9 cellular contexts compared by ENCODE assay signal in genomic region chr2:27798948-27799645, GRCh38. TPM values are rescaled to one million over a fixed set of nuclear protein-coding genes. Genes with fewer than 3 reads are reported as not detected.
A peak's percentile ranks its signal among the peaks of the same experiment; 100 is the strongest.
DNase-seq lines count a peak whose midpoint lies in the region; ATAC-seq and TF ChIP-seq lines count a peak whose summit lies in the region.
"Had no signal": no experiment of that assay in that cellular context is flagged by ENCODE, and none has a peak within 500 bp of the region (broad histone marks: within the 10 kb centered on the region; RNA-seq: fewer than 3 reads in every experiment).

No MANE protein-coding gene starts in this region.

- H3K4ac ChIP-seq in mesenchymal stem cell (ENCODE audit: low read depth in 1 of 2, low read length in 2 of 2), result peak overlapping the region; percentile 5 to 83

- peaks cover 2% of the 10 kb centered on the region for H3K79me1 ChIP-seq in mesenchymal stem cell (replicated peaks; ENCODE audit: low read length, poor library complexity, severe bottlenecking)

- 23% methylated on average over 11 of the region's 11 CpGs for WGBS in mesenchymal stem cell

- H2BK120ac ChIP-seq in mesenchymal stem cell (ENCODE audit: low read depth, low read length), result no peak overlapping the region

- H3K4me1 ChIP-seq in mesenchymal stem cell (ENCODE audit: control insufficient read depth, insufficient read depth, low read depth, low read length), result peaks cover 24% of the 10 kb centered on the region

- no peaks in the 10 kb centered on the region for H3K36me3 ChIP-seq in mesenchymal stem cell (ENCODE audit: control insufficient read depth in 1 of 2, insufficient read depth in 2 of 2, low read depth in 1 of 2, low read length in 2 of 2)

- DNase-seq in 8988T, result peak; percentile 51
- peak; percentile 58 for DNase-seq in LoVo (ENCODE audit: low spot score)
- DNase-seq in dorsolateral prefrontal cortex, result peak in 2 of 10 donors; percentile 63 to 71
- peak; percentile 99 for DNase-seq in mesenchymal stem cell
- no peak for DNase-seq in KBM-7
- DNase-seq in DMS114 treated with DMSO at 0.1 percent for 48 hours (lab: John Stamatoyannopoulos, UW; ENCODE audit: unreplicated experiment), result no peak
- DNase-seq in stimulated activated CD4-positive, alpha-beta T cell treated with anti-CD3 and anti-CD28 coated beads, Interleukin-4, amount 100 ng/mL, for 4 hours, result no peak
- DNase-seq: CD4-positive, CD25-positive, alpha-beta regulatory T cell had no signal

- peak overlapping the region; percentile 73 to 96 for H2BK12ac ChIP-seq in mesenchymal stem cell (ENCODE audit: low read length in 2 of 2)

- H3K27ac ChIP-seq in dorsolateral prefrontal cortex (peak overlapping the region in 41 of 59 donors; percentile 1 to 86 (median 65)), mesenchymal stem cell (ENCODE audit: low read length, poor library complexity, severe bottlenecking) (peak overlapping the region; percentile 97)

- in situ Hi-C loops in KBM-7 (cut with MboI; ENCODE audit: low pct_unique_long_range_greater_than_20kb, low sequenced_read_pairs), result no loop called here

- H3K9ac ChIP-seq in mesenchymal stem cell (ENCODE audit: low read length), result peak overlapping the region; percentile 91

- H3K4me2 ChIP-seq in mesenchymal stem cell (ENCODE audit: low read length, poor library complexity, severe bottlenecking), result no peak overlapping the region

- no peak overlapping the region for H2AFZ ChIP-seq in mesenchymal stem cell (ENCODE audit: low read depth, low read length)

- intact Hi-C loops in dorsolateral prefrontal cortex (cut with DNase I), result no loop called here

- H4K8ac ChIP-seq in mesenchymal stem cell (ENCODE audit: low read length), result peak overlapping the region; percentile 71

- peak overlapping the region; percentile 95 for H4K91ac ChIP-seq in mesenchymal stem cell (ENCODE audit: low read length)

- H2BK15ac ChIP-seq in mesenchymal stem cell (ENCODE audit: low read depth, poor library complexity, severe bottlenecking), result peak overlapping the region; percentile 30

- no peaks in the 10 kb centered on the region for H3K9me3 ChIP-seq in mesenchymal stem cell (ENCODE audit: control insufficient read depth, low read length)

- H3K14ac ChIP-seq in mesenchymal stem cell (ENCODE audit: low read length in 2 of 2), result peak overlapping the region in 1 of 2 experiments; percentile 64

- peak overlapping the region; percentile 59 to 78 for H3K18ac ChIP-seq in mesenchymal stem cell (ENCODE audit: low read depth in 1 of 2, low read length in 2 of 2)

- H3K4me3 ChIP-seq in dorsolateral prefrontal cortex, result no peak overlapping the region
- H3K4me3 ChIP-seq in mesenchymal stem cell (ENCODE audit: insufficient read depth in 1 of 2, low read depth in 1 of 2, low read length in 2 of 2), result peak overlapping the region in 1 of 2 experiments; percentile 34

- H3K27me3 ChIP-seq in dorsolateral prefrontal cortex, result no peaks in the 10 kb centered on the region
- no peaks in the 10 kb centered on the region for H3K27me3 ChIP-seq in mesenchymal stem cell (ENCODE audit: control insufficient read depth in 1 of 2, insufficient read depth in 1 of 2, low read length in 2 of 2)

- peak overlapping the region; percentile 87 for H2AK5ac ChIP-seq in mesenchymal stem cell (ENCODE audit: low read length, severe bottlenecking)

- no peak for TF ChIP-seq CTCF in dorsolateral prefrontal cortex (IDR thresholded peaks at IDR 0.05 in 54 of 56, conservative IDR thresholded peaks at IDR 0.05 in 2 of 56; ENCODE audit: low read depth in 1 of 56, partially characterized antibody in 56 of 56)

- peak overlapping the region; percentile 95 for H2BK5ac ChIP-seq in mesenchymal stem cell (ENCODE audit: low read depth, low read length, poor library complexity, severe bottlenecking)

- H3K23ac ChIP-seq in mesenchymal stem cell (ENCODE audit: low read length in 2 of 2), result no peak overlapping the region

- no peak for ATAC-seq in GM18861 (IDR thresholded peaks at IDR 0.05; ENCODE audit: unreplicated experiment)

RNA-seq across cellular contexts. Expression of gene MRPL33, which starts 27.6 kb away (rescaled TPM):
- total RNA-seq in dorsolateral prefrontal cortex, result 100 to 1,000 TPM in 5 of 120 experiments, 10 to 100 TPM in 115; 40.3 to 106 (median 70.5) TPM
- 295 TPM for polyA plus RNA-seq in mesenchymal stem cell (2013, experiment 1 of 2)
- polyA plus RNA-seq in mesenchymal stem cell (2013, experiment 2 of 2), result 307 TPM

Comparison
In these comparisons a context has a peak if more than half of its experiments do, and no peak if none do; other contexts are left out.
1. DNase-seq: peak in 8988T (single experiment), LoVo (single experiment) and mesenchymal stem cell (single experiment); none in KBM-7 (single experiment), DMS114 treated with DMSO at 0.1 percent for 48 hours (single experiment) and stimulated activated CD4-positive, alpha-beta T cell treated with anti-CD3 and anti-CD28 coated beads, Interleukin-4, amount 100 ng/mL, for 4 hours (0 of 2).